ENCODE assay signal across 2 cellular contexts in the genomic region with DNA sequence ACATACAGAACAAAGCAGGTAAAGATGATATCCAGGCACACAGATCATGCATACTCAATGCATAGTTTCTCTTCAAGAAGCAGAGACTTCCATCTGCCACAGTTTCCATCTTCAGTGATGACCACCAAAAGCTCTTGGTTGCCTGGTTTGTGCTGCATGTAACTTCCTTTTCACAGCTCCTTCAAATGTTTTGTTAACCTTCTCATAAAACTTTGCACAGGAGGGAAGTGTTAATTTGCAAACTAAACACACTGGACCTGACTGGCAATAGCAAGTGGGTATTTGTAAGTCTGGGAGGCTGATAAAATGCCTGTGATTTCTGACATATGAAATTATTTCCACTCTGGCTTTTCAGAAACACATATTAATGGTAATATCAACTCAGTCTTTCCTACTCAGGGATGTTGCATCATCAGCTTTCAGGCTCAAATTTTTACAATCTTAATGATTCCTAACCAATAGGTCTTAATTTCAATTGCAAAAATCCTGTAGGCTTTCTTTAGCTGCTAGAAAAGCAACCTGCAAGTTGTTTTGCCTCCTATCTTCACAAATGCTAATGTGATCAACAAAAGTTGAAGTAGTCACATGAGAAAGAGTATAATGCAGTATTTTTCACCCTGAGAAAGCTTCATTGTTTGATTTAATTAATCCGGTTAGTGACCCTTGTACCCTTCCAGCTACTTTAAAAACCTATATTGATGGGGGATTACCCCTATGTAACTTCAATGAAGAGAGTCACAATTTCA.
A peak's percentile ranks its signal among the peaks of the same experiment; 100 is the strongest.
TF ChIP-seq lines count a peak whose summit lies in the region.

No MANE protein-coding gene starts in this region.

TF ChIP-seq in HepG2, 621 proteins besides CTCF, POLR2A, EP300 and RAD21:
- TF ChIP-seq ZNF430 (CRISPR knock-in tag; IDR thresholded peaks at IDR 0.05) (no peak), PRMT3 (CRISPR knock-in tag; IDR thresholded peaks at IDR 0.05; ENCODE audit: borderline replicate concordance, low read depth) (no peak), ZFP37 (CRISPR knock-in tag; IDR thresholded peaks at IDR 0.05; ENCODE audit: borderline replicate concordance) (no peak), CEBPB (IDR thresholded peaks at IDR 0.05; ENCODE audit: borderline replicate concordance, low read depth, low read length) (0 out of 2 replicates have a peak, but pooled peaks have one; percentile 8), TEAD2 (CRISPR knock-in tag; IDR thresholded peaks at IDR 0.05) (no peak), ATF7 (IDR thresholded peaks at IDR 0.05) (peak; percentile 13; the same call in 1 of the 2 replicates), ATF7 (CRISPR knock-in tag; IDR thresholded peaks at IDR 0.05) (no peak), ZNF337 (CRISPR knock-in tag; IDR thresholded peaks at IDR 0.05; ENCODE audit: borderline replicate concordance, low read depth) (no peak), ELF3 (CRISPR knock-in tag; IDR thresholded peaks at IDR 0.05) (no peak)

TF ChIP-seq in K562, 482 proteins besides CTCF, POLR2A, EP300 and RAD21:
- TF ChIP-seq E2F6 (IDR thresholded peaks at IDR 0.05; ENCODE audit: borderline replicate concordance in 1 of 2, extremely low read depth in 1 of 2, insufficient read depth in 1 of 2, insufficient read length in 1 of 2, low read depth in 1 of 2, low read length in 1 of 2, poor library complexity in 1 of 2, severe bottlenecking in 1 of 2): no peak
- TF ChIP-seq ZNF3 (CRISPR knock-in tag; IDR thresholded peaks at IDR 0.05): no peak
- no peak for TF ChIP-seq HMG20A (CRISPR knock-in tag; conservative IDR thresholded peaks at IDR 0.05)
- TF ChIP-seq, protein P1, sequence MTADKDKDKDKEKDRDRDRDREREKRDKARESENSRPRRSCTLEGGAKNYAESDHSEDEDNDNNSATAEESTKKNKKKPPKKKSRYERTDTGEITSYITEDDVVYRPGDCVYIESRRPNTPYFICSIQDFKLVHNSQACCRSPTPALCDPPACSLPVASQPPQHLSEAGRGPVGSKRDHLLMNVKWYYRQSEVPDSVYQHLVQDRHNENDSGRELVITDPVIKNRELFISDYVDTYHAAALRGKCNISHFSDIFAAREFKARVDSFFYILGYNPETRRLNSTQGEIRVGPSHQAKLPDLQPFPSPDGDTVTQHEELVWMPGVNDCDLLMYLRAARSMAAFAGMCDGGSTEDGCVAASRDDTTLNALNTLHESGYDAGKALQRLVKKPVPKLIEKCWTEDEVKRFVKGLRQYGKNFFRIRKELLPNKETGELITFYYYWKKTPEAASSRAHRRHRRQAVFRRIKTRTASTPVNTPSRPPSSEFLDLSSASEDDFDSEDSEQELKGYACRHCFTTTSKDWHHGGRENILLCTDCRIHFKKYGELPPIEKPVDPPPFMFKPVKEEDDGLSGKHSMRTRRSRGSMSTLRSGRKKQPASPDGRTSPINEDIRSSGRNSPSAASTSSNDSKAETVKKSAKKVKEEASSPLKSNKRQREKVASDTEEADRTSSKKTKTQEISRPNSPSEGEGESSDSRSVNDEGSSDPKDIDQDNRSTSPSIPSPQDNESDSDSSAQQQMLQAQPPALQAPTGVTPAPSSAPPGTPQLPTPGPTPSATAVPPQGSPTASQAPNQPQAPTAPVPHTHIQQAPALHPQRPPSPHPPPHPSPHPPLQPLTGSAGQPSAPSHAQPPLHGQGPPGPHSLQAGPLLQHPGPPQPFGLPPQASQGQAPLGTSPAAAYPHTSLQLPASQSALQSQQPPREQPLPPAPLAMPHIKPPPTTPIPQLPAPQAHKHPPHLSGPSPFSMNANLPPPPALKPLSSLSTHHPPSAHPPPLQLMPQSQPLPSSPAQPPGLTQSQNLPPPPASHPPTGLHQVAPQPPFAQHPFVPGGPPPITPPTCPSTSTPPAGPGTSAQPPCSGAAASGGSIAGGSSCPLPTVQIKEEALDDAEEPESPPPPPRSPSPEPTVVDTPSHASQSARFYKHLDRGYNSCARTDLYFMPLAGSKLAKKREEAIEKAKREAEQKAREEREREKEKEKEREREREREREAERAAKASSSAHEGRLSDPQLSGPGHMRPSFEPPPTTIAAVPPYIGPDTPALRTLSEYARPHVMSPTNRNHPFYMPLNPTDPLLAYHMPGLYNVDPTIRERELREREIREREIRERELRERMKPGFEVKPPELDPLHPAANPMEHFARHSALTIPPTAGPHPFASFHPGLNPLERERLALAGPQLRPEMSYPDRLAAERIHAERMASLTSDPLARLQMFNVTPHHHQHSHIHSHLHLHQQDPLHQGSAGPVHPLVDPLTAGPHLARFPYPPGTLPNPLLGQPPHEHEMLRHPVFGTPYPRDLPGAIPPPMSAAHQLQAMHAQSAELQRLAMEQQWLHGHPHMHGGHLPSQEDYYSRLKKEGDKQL (CRISPR knock-in tag; IDR thresholded peaks at IDR 0.05; ENCODE audit: borderline replicate concordance): no peak
- no peak for TF ChIP-seq HSF4 (CRISPR knock-in tag; IDR thresholded peaks at IDR 0.05; ENCODE audit: borderline replicate concordance)
- TF ChIP-seq HNRNPL (IDR thresholded peaks at IDR 0.05; ENCODE audit: low read depth, low read length): no peak
- no peak for TF ChIP-seq ZNF165 (CRISPR knock-in tag; IDR thresholded peaks at IDR 0.05; ENCODE audit: borderline replicate concordance)
- no peak for TF ChIP-seq CBX3 (IDR thresholded peaks at IDR 0.05; ENCODE audit: borderline replicate concordance in 1 of 2, low read length in 2 of 2)
- TF ChIP-seq NCOA6 (IDR thresholded peaks at IDR 0.05): no peak
- TF ChIP-seq, protein P2, sequence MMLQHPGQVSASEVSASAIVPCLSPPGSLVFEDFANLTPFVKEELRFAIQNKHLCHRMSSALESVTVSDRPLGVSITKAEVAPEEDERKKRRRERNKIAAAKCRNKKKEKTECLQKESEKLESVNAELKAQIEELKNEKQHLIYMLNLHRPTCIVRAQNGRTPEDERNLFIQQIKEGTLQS (IDR thresholded peaks at IDR 0.05): peak; percentile 44
- TF ChIP-seq, protein P2 (CRISPR knock-in tag; conservative IDR thresholded peaks at IDR 0.05): no peak
- TF ChIP-seq ZNF764 (CRISPR knock-in tag; IDR thresholded peaks at IDR 0.05; ENCODE audit: low read depth): no peak
- no peak for TF ChIP-seq ZBTB49 (CRISPR knock-in tag; IDR thresholded peaks at IDR 0.05; ENCODE audit: borderline replicate concordance)
- no peak for TF ChIP-seq ZNF785 (CRISPR knock-in tag; IDR thresholded peaks at IDR 0.05)
- TF ChIP-seq ZFPM2 (CRISPR knock-in tag; IDR thresholded peaks at IDR 0.05): no peak
- no peak for TF ChIP-seq CEBPG (CRISPR knock-in tag; IDR thresholded peaks at IDR 0.05)
- TF ChIP-seq CEBPG (tag; conservative IDR thresholded peaks at IDR 0.05 in 1 of 2, IDR thresholded peaks at IDR 0.05 in 1 of 2): peak in 1 of 2 experiments; percentile 19; a peak in 1 of 4 replicates
- no peak for TF ChIP-seq MAFK (IDR thresholded peaks at IDR 0.05; ENCODE audit: low read length)
